In genomic region chrX:69051901-69052300, GRCh38 we compare ENCODE assay signal across 19 cellular contexts.
A peak's percentile ranks its signal among the peaks of the same experiment; 100 is the strongest.
DNase-seq lines count a peak whose midpoint lies in the region; ATAC-seq, FAIRE-seq and TF ChIP-seq lines count a peak whose summit lies in the region.
"Had no signal": no experiment of that assay in that cellular context is flagged by ENCODE, and none has a peak within 500 bp of the region (broad histone marks: within the 10 kb centered on the region; RNA-seq: fewer than 3 reads in every experiment).

No MANE protein-coding gene starts in this region.

- H3K36me3 ChIP-seq in colonic mucosa = no peaks in the 10 kb centered on the region
- H3K36me3 ChIP-seq: BLaER1 had no signal

- peak; percentile 53 for ATAC-seq in GM19035 (IDR thresholded peaks at IDR 0.05; ENCODE audit: unreplicated experiment)
- peak; percentile 85 for ATAC-seq in HG02870 (IDR thresholded peaks at IDR 0.05; ENCODE audit: unreplicated experiment)
- ATAC-seq in GM18873 (IDR thresholded peaks at IDR 0.05; ENCODE audit: low FRiP score, unreplicated experiment) = no peak
- ATAC-seq in GM21529 (IDR thresholded peaks at IDR 0.05; ENCODE audit: unreplicated experiment) = no peak
- ATAC-seq: CD8-positive, alpha-beta T cell; HepG2; SK-N-SH treated with all-trans-retinoic acid at 6 μM for 48 hours had no signal

- TF ChIP-seq CTCF in colonic mucosa (IDR thresholded peaks at IDR 0.05) = no peak

- intact Hi-C loops in colonic mucosa (cut with DNase I) = no loop called here

- no peaks in the 10 kb centered on the region for H3K27me3 ChIP-seq in colonic mucosa

- no peak overlapping the region for H3K27ac ChIP-seq in colonic mucosa
- H3K27ac ChIP-seq: BLaER1 had no signal

- H3K9me3 ChIP-seq in colonic mucosa = no peaks in the 10 kb centered on the region
- H3K9me3 ChIP-seq: BLaER1 had no signal

- DNase-seq in GM12891 (ENCODE audit: insufficient read length, low spot score) (no peak), OCI-M1 (lab: John Stamatoyannopoulos, UW) (peak; percentile 3), colonic mucosa (no peak)
- no peak for DNase-seq in activated naive CD4-positive, alpha-beta T cell (lab: John Stamatoyannopoulos, UW)
- DNase-seq: CD8-positive, alpha-beta T cell; DMS79; KG1; NCI-H1092; NCI-H146; SHP77 had no signal

- no peak overlapping the region for H3K4me3 ChIP-seq in colonic mucosa
- H3K4me3 ChIP-seq: BLaER1 had no signal

- FAIRE-seq in GM12891 (lab: Jason Lieb, UNC) = peak; percentile 43
- FAIRE-seq: GM18507, H1, HepG2 had no signal

- no peaks in the 10 kb centered on the region for H3K4me1 ChIP-seq in colonic mucosa

- no peak for TF ChIP-seq POLR2A in GM12891 (IDR thresholded peaks at IDR 0.05; ENCODE audit: low read depth, low read length)

- H3K9ac ChIP-seq in colonic mucosa (ENCODE audit: low read depth in 2 of 2, low read length in 2 of 2) = no peak overlapping the region
- H3K9ac ChIP-seq: BLaER1 had no signal

TF ChIP-seq in GM12891, 5 proteins besides CTCF, POLR2A, EP300 and RAD21:
- TF ChIP-seq POLR2AphosphoS5 (IDR thresholded peaks at IDR 0.05; ENCODE audit: low read depth, low read length) (no peak), TAF1 (IDR thresholded peaks at IDR 0.05; ENCODE audit: low read depth, low read length) (no peak), PAX5 (IDR thresholded peaks at IDR 0.05; ENCODE audit: insufficient read depth, low read length, severe bottlenecking) (no peak), SPI1 (IDR thresholded peaks at IDR 0.05; ENCODE audit: low read depth, low read length) (no peak), POU2F2 (IDR thresholded peaks at IDR 0.05; ENCODE audit: low read depth, low read length) (no peak)

Comparison
In these comparisons a context has a peak if more than half of its experiments do, and no peak if none do; other contexts are left out.
1. ATAC-seq: peak in GM19035 (single experiment) and HG02870 (single experiment); none in GM18873 (single experiment) and GM21529 (single experiment).